19 cellular contexts compared by ENCODE assay signal in the genomic region with DNA sequence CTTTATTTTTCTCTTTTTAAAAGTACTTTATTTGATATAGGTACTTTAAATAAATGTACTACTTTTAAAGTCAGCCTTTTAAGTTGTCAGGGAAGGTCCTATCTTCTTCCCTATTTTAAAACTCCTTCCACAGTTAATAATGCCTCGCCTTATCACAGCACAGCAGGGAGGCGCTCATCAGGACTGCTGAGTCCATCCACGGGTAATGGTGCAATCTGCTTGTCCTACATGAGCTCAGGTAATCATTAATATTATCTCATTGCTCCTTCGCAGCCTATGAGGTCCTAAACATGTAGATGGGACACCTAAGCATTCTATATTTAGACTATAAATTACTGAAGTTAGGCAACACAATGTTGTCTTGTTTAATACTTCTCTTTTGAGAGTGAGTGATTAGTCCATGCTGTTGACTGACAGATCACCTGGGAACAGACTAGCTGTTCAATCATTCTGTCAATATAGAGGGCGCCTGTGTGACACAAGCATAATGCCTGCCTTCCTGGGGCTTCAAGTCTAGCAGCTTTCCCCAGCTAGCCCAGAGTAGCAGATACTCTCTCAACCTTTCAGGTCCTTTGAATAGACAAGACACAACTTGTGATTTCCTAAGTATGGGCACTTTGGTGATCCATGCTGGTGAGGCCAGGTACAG.
DNase-seq lines count a peak whose midpoint lies in the region; ATAC-seq and TF ChIP-seq lines count a peak whose summit lies in the region.
"Had no signal": no experiment of that assay in that cellular context is flagged by ENCODE, and none has a peak within 500 bp of the region (broad histone marks: within the 10 kb centered on the region; RNA-seq: fewer than 3 reads in every experiment).

No MANE protein-coding gene starts in this region.

- TF ChIP-seq POLR2A in erythroblast (IDR thresholded peaks at IDR 0.05; ENCODE audit: low read length) (no peak), prostate gland (IDR thresholded peaks at IDR 0.05) (no peak)

- H3K9me3 ChIP-seq in smooth muscle cell (replicated peaks; ENCODE audit: low read depth) (no peaks in the 10 kb centered on the region), prostate gland (no peaks in the 10 kb centered on the region)
- H3K9me3 ChIP-seq: testis had no signal

- H3K36me3 Mint-ChIP-seq in activated CD4-positive, alpha-beta T cell treated with anti-CD3 and anti-CD28 coated beads, Interleukin-2, amount 10 ng/mL, durations not matched to agents 7 days and 5 days (ENCODE audit: low read depth) = peaks cover 46% of the 10 kb centered on the region
- H3K36me3 Mint-ChIP-seq in T-cell = peaks cover 42% of the 10 kb centered on the region

- no peak overlapping the region for H2AFZ ChIP-seq in smooth muscle cell (ENCODE audit: low read depth)

- peak in 1 of 4 experiments; percentile 3 for ATAC-seq in T-cell (replicated peaks in 1 of 4)
- ATAC-seq in HG03565 (IDR thresholded peaks at IDR 0.05; ENCODE audit: unreplicated experiment) = no peak
- ATAC-seq: esophagus mucosa had no signal

- no peaks in the 10 kb centered on the region for H3K27me3 Mint-ChIP-seq in activated CD4-positive, alpha-beta T cell treated with anti-CD3 and anti-CD28 coated beads, Interleukin-2, amount 10 ng/mL, durations not matched to agents 7 days and 5 days
- no peaks in the 10 kb centered on the region for H3K27me3 Mint-ChIP-seq in T-cell
- H3K27me3 Mint-ChIP-seq: naive B cell had no signal

- 92% methylated on average over 5 of the region's 5 CpGs for WGBS in smooth muscle cell (ENCODE audit: low lambda C conversion rate)
- 93% methylated on average over 5 of the region's 5 CpGs for WGBS in prostate gland

- CTCF ChIA-PET in activated CD4-positive, alpha-beta T cell treated with anti-CD3 and anti-CD28 coated beads, Interleukin-2, amount 10 ng/mL, durations not matched to agents 7 days and 5 days (lab: Charles Lee) = interaction anchor here (1.0 to 1.8 kb wide), 6 partner anchors 8 to 18 kb away, joined by 3 to 5 read pairs (median 4); no protein-coding TSS in a partner anchor
- CTCF ChIA-PET in T-cell (lab: Charles Lee) = interaction anchor here in 1 of 2 donors (0.6 to 1.7 kb wide), 5 partner anchors 17 to 134 kb away, joined by 3 to 7 read pairs (median 3); no protein-coding TSS in a partner anchor

- TF ChIP-seq CTCF in smooth muscle cell (IDR thresholded peaks at IDR 0.05; ENCODE audit: borderline replicate concordance, insufficient read depth, poor library complexity, severe bottlenecking) (no peak), prostate gland (IDR thresholded peaks at IDR 0.05) (no peak)

- peaks cover 8% of the 10 kb centered on the region for H3K4me1 ChIP-seq in smooth muscle cell (ENCODE audit: low read depth)
- H3K4me1 ChIP-seq in prostate gland (replicated peaks) = no peaks in the 10 kb centered on the region

- H3K4me3 ChIP-seq in smooth muscle cell (no peak overlapping the region), prostate gland (no peak overlapping the region)
- H3K4me3 ChIP-seq: BLaER1, dorsolateral prefrontal cortex, testis had no signal

- intact Hi-C loops in prostate gland (cut with DNase I) = no loop called here

- H3K4me2 ChIP-seq in smooth muscle cell = no peak overlapping the region
- H3K4me2 ChIP-seq: BLaER1 had no signal

- H3K9ac ChIP-seq in smooth muscle cell (ENCODE audit: low read depth) = no peak overlapping the region
- H3K9ac ChIP-seq: BLaER1 had no signal

- peaks cover 20% of the 10 kb centered on the region for H3F3A ChIP-seq in smooth muscle cell (ENCODE audit: low read depth)

- DNase-seq in activated CD4-positive, alpha-beta T cell treated with anti-CD3 and anti-CD28 coated beads, Interleukin-2, amount 10 ng/mL, durations not matched to agents 7 days and 5 days = peak; percentile 2
- no peak for DNase-seq in activated CD4-positive, alpha-beta T cell treated with anti-CD3 and anti-CD28 coated beads, Interleukin-2, amount 50 U/mL, for 48 hours
- DNase-seq in T-cell (no peak), erythroblast (lab: John Stamatoyannopoulos, UW) (peak; percentile 29 to 32), smooth muscle cell (lab: John Stamatoyannopoulos, UW; ENCODE audit: unreplicated experiment) (no peak), KBM-7 (no peak), prostate gland (ENCODE audit: low spot score) (no peak)
- DNase-seq: activated CD8-positive, alpha-beta memory T cell treated with anti-CD3 and anti-CD28 coated beads, Interleukin-2, amount 50 U/mL, for 4 hours; DMS153; dorsolateral prefrontal cortex; naive B cell; NCI-H526 treated with DMSO at 0.1 percent for 48 hours; SHP77; stimulated activated CD4-positive, alpha-beta T cell treated with anti-CD3 and anti-CD28 coated beads, Interleukin-4, amount 100 ng/mL, for 1 hour; testis had no signal

- H3K27ac Mint-ChIP-seq in activated CD4-positive, alpha-beta T cell treated with anti-CD3 and anti-CD28 coated beads, Interleukin-2, amount 10 ng/mL, durations not matched to agents 7 days and 5 days = no peak overlapping the region
- peak overlapping the region; percentile 82 to 85 for H3K27ac Mint-ChIP-seq in T-cell
- H3K27ac Mint-ChIP-seq: WTC11 had no signal

- H3K27me3 ChIP-seq in smooth muscle cell (ENCODE audit: low read depth) (no peaks in the 10 kb centered on the region), prostate gland (replicated peaks; ENCODE audit: insufficient read depth) (no peaks in the 10 kb centered on the region)
- H3K27me3 ChIP-seq: BLaER1, dorsolateral prefrontal cortex, testis had no signal

- POLR2A ChIA-PET in activated CD4-positive, alpha-beta T cell treated with anti-CD3 and anti-CD28 coated beads, Interleukin-2, amount 10 ng/mL, durations not matched to agents 7 days and 5 days (lab: Charles Lee) = no interaction called here
- POLR2A ChIA-PET in T-cell (lab: Charles Lee) = interaction anchor here (0.6 to 1.4 kb wide), 4 partner anchors 11 to 24 kb away, joined by 3 read pairs; no protein-coding TSS in a partner anchor

- peaks cover 1% of the 10 kb centered on the region for H3K9me3 Mint-ChIP-seq in activated CD4-positive, alpha-beta T cell treated with anti-CD3 and anti-CD28 coated beads, Interleukin-2, amount 10 ng/mL, durations not matched to agents 7 days and 5 days
- no peaks in the 10 kb centered on the region for H3K9me3 Mint-ChIP-seq in T-cell

- in situ Hi-C loops in KBM-7 (cut with MboI; ENCODE audit: low pct_unique_long_range_greater_than_20kb, low sequenced_read_pairs) = no loop called here

- peaks cover 21% of the 10 kb centered on the region for H3K79me2 ChIP-seq in smooth muscle cell (ENCODE audit: low read depth)

- H4K20me1 ChIP-seq in smooth muscle cell (ENCODE audit: low read depth) = peaks cover 18% of the 10 kb centered on the region

- H3K4me3 Mint-ChIP-seq in activated CD4-positive, alpha-beta T cell treated with anti-CD3 and anti-CD28 coated beads, Interleukin-2, amount 10 ng/mL, durations not matched to agents 7 days and 5 days = no peak overlapping the region
- no peak overlapping the region for H3K4me3 Mint-ChIP-seq in T-cell
- H3K4me3 Mint-ChIP-seq: naive B cell, WTC11 had no signal

- H3K36me3 ChIP-seq in smooth muscle cell (ENCODE audit: low read depth) (no peaks in the 10 kb centered on the region), prostate gland (no peaks in the 10 kb centered on the region)

- H3K4me1 Mint-ChIP-seq in activated CD4-positive, alpha-beta T cell treated with anti-CD3 and anti-CD28 coated beads, Interleukin-2, amount 10 ng/mL, durations not matched to agents 7 days and 5 days = peaks cover 79% of the 10 kb centered on the region
- H3K4me1 Mint-ChIP-seq in T-cell = peaks cover 84 to 89% (median 88%) of the 10 kb centered on the region in 3 donors

- H3K27ac ChIP-seq in smooth muscle cell (ENCODE audit: low read depth) (peak overlapping the region; percentile 71), prostate gland (no peak overlapping the region)
- H3K27ac ChIP-seq: BLaER1, testis had no signal

Comparison
In these comparisons a context has a peak if more than half of its experiments do, and no peak if none do; other contexts are left out.
1. DNase-seq: peak in activated CD4-positive, alpha-beta T cell treated with anti-CD3 and anti-CD28 coated beads, Interleukin-2, amount 10 ng/mL, durations not matched to agents 7 days and 5 days (single experiment) and erythroblast (2 of 2); none in activated CD4-positive, alpha-beta T cell treated with anti-CD3 and anti-CD28 coated beads, Interleukin-2, amount 50 U/mL, for 48 hours (0 of 2), T-cell (0 of 34), smooth muscle cell (single experiment), KBM-7 (single experiment) and prostate gland (single experiment).